In genomic region chr1:86692636-86693035, GRCh38 we compare ENCODE assay signal across 30 cellular contexts.
"Had no signal": no experiment of that assay in that cellular context is flagged by ENCODE, and none has a peak within 500 bp of the region (broad histone marks: within the 10 kb centered on the region; RNA-seq: fewer than 3 reads in every experiment).

No MANE protein-coding gene starts in this region.

- H3K4me3 ChIP-seq: ascending aorta, cardiac muscle cell had no signal

- FAIRE-seq: bronchial epithelial cell, TTC549 had no signal

- H3K36me3 ChIP-seq: ascending aorta, cardiac muscle cell had no signal

- DNase-seq: activated B cell treated with CpG ODN at 0.5 μM for 24 hours; activated CD4-positive, alpha-beta memory T cell treated with anti-CD3 and anti-CD28 coated beads for 36 hours; activated CD4-positive, alpha-beta T cell treated with anti-CD3 and anti-CD28 coated beads for 4 hours; activated CD4-positive, alpha-beta T cell treated with anti-CD3 and anti-CD28 coated beads, Interleukin-2, amount 10 ng/mL, durations not matched to agents 24 days and 14 days; activated CD4-positive, alpha-beta T cell treated with anti-CD3 and anti-CD28 coated beads, Interleukin-2, amount 50 U/mL, for 1 hour; activated CD4-positive, alpha-beta T cell treated with anti-CD3 and anti-CD28 coated beads, Interleukin-2, amount 50 U/mL, for 4 hours; activated CD4-positive, CD25-positive, alpha-beta regulatory T cell treated with anti-CD3 and anti-CD28 coated beads, Interleukin-2, amount 50 U/mL, for 72 hours; activated CD8-positive, alpha-beta memory T cell treated with anti-CD3 and anti-CD28 coated beads, Interleukin-2, amount 50 U/mL, for 4 hours; activated CD8-positive, alpha-beta T cell treated with anti-CD3 and anti-CD28 coated beads for 36 hours; activated gamma-delta T cell; activated naive CD4-positive, alpha-beta T cell treated with anti-CD3 and anti-CD28 coated beads, Interleukin-2, amount 10 ng/mL, durations not matched to agents 7 days and 5 days; activated naive CD4-positive, alpha-beta T cell treated with Interleukin-2 at 50 U/mL for 16 hours; activated naive CD8-positive, alpha-beta T cell treated with anti-CD3 and anti-CD28 coated beads, Interleukin-2, amount 10 ng/mL, durations not matched to agents 7 days and 5 days; activated naive CD8-positive, alpha-beta T cell treated with anti-CD3 and anti-CD28 coated beads, Interleukin-2, amount 50 U/mL, for 24 hours; activated T-cell treated with anti-CD3 and anti-CD28 coated beads for 4 hours; activated T-cell treated with anti-CD3 and anti-CD28 coated beads, Interleukin-2, amount 50 U/mL, for 1 hour; activated T-cell treated with anti-CD3 and anti-CD28 coated beads, Interleukin-2, amount 50 U/mL, for 4 hours; activated T-cell treated with anti-CD3 and anti-CD28 coated beads, Interleukin-2, amount 50 U/mL, for 72 hours; amygdala; anterior cingulate cortex; caudate nucleus; cerebellar nuclear complex; T-helper 2 cell; T-helper 9 cell had no signal

- ATAC-seq: activated CD8-positive, alpha-beta T cell treated with anti-CD3 and anti-CD28 coated beads for 36 hours; activated naive CD8-positive, alpha-beta T cell treated with anti-CD3 and anti-CD28 coated beads, Interleukin-2, amount 50 U/mL, for 24 hours; activated T-cell treated with anti-CD3 and anti-CD28 coated beads, Interleukin-2, amount 50 U/mL, for 4 hours; activated T-cell treated with anti-CD3 and anti-CD28 coated beads, Interleukin-2, amount 50 U/mL, for 72 hours; activated T-helper 17 cell treated with anti-CD3 and anti-CD28 coated beads, Interleukin-2, amount 50 U/mL, for 72 hours had no signal

- H3K27me3 ChIP-seq: ascending aorta, cardiac muscle cell had no signal

- H3K27ac ChIP-seq: ascending aorta, cardiac muscle cell, VCaP had no signal

- H3K9me3 ChIP-seq: ascending aorta had no signal

- H3K4me1 ChIP-seq: ascending aorta had no signal
